ENCODE assay signal across 8 cellular contexts in genomic region chr10:119518176-119518575, GRCh38. TPM values are rescaled to one million over a fixed set of nuclear protein-coding genes. Genes with fewer than 3 reads are reported as not detected.
A peak's percentile ranks its signal among the peaks of the same experiment; 100 is the strongest.
DNase-seq lines count a peak whose midpoint lies in the region; ATAC-seq, FAIRE-seq and TF ChIP-seq lines count a peak whose summit lies in the region.

No MANE protein-coding gene starts in this region.

- TF ChIP-seq CTCF in GM06990 (IDR thresholded peaks at IDR 0.05; ENCODE audit: insufficient read depth, low read length, poor library complexity, severe bottlenecking), result no peak

- ATAC-seq in GM21447 (IDR thresholded peaks at IDR 0.05; ENCODE audit: unreplicated experiment) (peak; percentile 31), HG03558 (IDR thresholded peaks at IDR 0.05; ENCODE audit: extremely low read depth, unreplicated experiment) (peak; percentile 14)

- H3K36me3 Mint-ChIP-seq in immature natural killer cell, result peaks cover 5 to 20% (median 19%) of the 10 kb centered on the region in 3 donors

- no peak for TF ChIP-seq POLR2A in H54 (IDR thresholded peaks at IDR 0.05; ENCODE audit: low read depth, low read length)

- H3K27ac Mint-ChIP-seq in immature natural killer cell, result peak overlapping the region; percentile 56 to 89 (median 88)

- peaks cover 13% of the 10 kb centered on the region for H3K36me3 ChIP-seq in GM06990 (ENCODE audit: control insufficient read depth, insufficient read depth, low read length)

- H3K27me3 Mint-ChIP-seq in immature natural killer cell (ENCODE audit: low read depth in 3 of 3), result peaks cover 0 to 3% (median 2%) of the 10 kb centered on the region in 3 donors

- no peaks in the 10 kb centered on the region for H3K27me3 ChIP-seq in GM06990 (replicated peaks; ENCODE audit: control insufficient read depth, insufficient read depth, low read length)

- H3K4me3 Mint-ChIP-seq in immature natural killer cell, result peak overlapping the region in 3 of 5 donors; percentile 28 to 76 (median 59)

- no peak for FAIRE-seq in H54 (lab: Jason Lieb, UNC)

- no peaks in the 10 kb centered on the region for H3K9me3 Mint-ChIP-seq in immature natural killer cell

- H3K4me1 Mint-ChIP-seq in immature natural killer cell, result peaks cover 33 to 38% of the 10 kb centered on the region in 2 donors

- peak; percentile 57 for DNase-seq in GM06990 (ENCODE audit: extremely low read depth, insufficient read length)
- no peak for DNase-seq in immature natural killer cell
- no peak for DNase-seq in H54 (ENCODE audit: insufficient read length, low spot score)
- no peak for DNase-seq in DMS114 treated with DMSO at 0.1 percent for 48 hours (lab: John Stamatoyannopoulos, UW; ENCODE audit: unreplicated experiment)
- no peak for DNase-seq in amniotic stem cell (lab: John Stamatoyannopoulos, UW)
- no peak for DNase-seq in CD1c-positive myeloid dendritic cell (ENCODE audit: extremely low spot score)

- no peak overlapping the region for H3K4me3 ChIP-seq in GM06990 (replicated peaks; ENCODE audit: low read depth, low read length)

RNA-seq across cellular contexts. Expression of gene RGS10, which starts 24.3 kb away (rescaled TPM):
- 10 to 100 TPM; 11.8 to 48.4 (median 40.7) TPM for polyA plus RNA-seq in immature natural killer cell
